In genomic region chr1:65276197-65276884, GRCh38 we compare ENCODE assay signal across 23 cellular contexts. TPM values are rescaled to one million over a fixed set of nuclear protein-coding genes. Genes with fewer than 3 reads are reported as not detected.
DNase-seq lines count a peak whose midpoint lies in the region; ATAC-seq, FAIRE-seq and TF ChIP-seq lines count a peak whose summit lies in the region.
"Had no signal": no experiment of that assay in that cellular context is flagged by ENCODE, and none has a peak within 500 bp of the region (broad histone marks: within the 10 kb centered on the region; RNA-seq: fewer than 3 reads in every experiment).

No MANE protein-coding gene starts in this region.

- no peaks in the 10 kb centered on the region for H3K27me3 Mint-ChIP-seq in osteocyte (ENCODE audit: unreplicated experiment)

- H3K4me1 Mint-ChIP-seq in osteocyte (ENCODE audit: unreplicated experiment) = peaks cover 66% of the 10 kb centered on the region

- POLR2A ChIA-PET in HEK293 (lab: Yijun Ruan, JAX) = no interaction called here

- peaks cover 9% of the 10 kb centered on the region for H3K27me3 ChIP-seq in iPS-18a (ENCODE audit: control insufficient read depth, insufficient read depth, low read length)

- no peak for FAIRE-seq in RCC 7860 (lab: Jason Lieb, UNC)
- FAIRE-seq: GM18507, H1 had no signal

- TF ChIP-seq CTCF in HEK293 (tag by site-specific recombination; IDR thresholded peaks at IDR 0.05) (no peak), osteocyte (IDR thresholded peaks at IDR 0.05) (no peak)

- CTCF ChIA-PET in HEK293 (lab: Yijun Ruan, JAX) = interaction anchor here (0.6 to 1.0 kb wide), 2 partner anchors 34 to 39 kb away, joined by 3 to 10 read pairs; no protein-coding TSS in a partner anchor

- H3K36me3 Mint-ChIP-seq in osteocyte (ENCODE audit: unreplicated experiment) = peaks cover 2% of the 10 kb centered on the region

- H3K36me3 ChIP-seq in HEK293 (ENCODE audit: control insufficient read depth in 2 of 2, insufficient read depth in 1 of 2, low read length in 2 of 2) (no peaks in the 10 kb centered on the region), SK-N-MC (ENCODE audit: insufficient read depth, low read length) (no peaks in the 10 kb centered on the region), iPS-18a (ENCODE audit: control insufficient read depth, low read depth, low read length) (no peaks in the 10 kb centered on the region)

- H3K4me3 Mint-ChIP-seq in osteocyte (ENCODE audit: unreplicated experiment) = no peak overlapping the region

- no peak overlapping the region for H3K27ac ChIP-seq in HEK293 (ENCODE audit: extremely low read depth, low read depth, low read length)
- peak overlapping the region; percentile 69 for H3K27ac ChIP-seq in SK-N-MC
- no peak overlapping the region for H3K27ac ChIP-seq in iPS-18a (ENCODE audit: low read length)

- no peaks in the 10 kb centered on the region for H3K4me1 ChIP-seq in HEK293 (ENCODE audit: control insufficient read depth, insufficient read depth, low read length)
- peaks cover 40% of the 10 kb centered on the region for H3K4me1 ChIP-seq in iPS-18a (ENCODE audit: control insufficient read depth, low read depth, low read length)

- no peak overlapping the region for H3K4me3 ChIP-seq in HEK293 (ENCODE audit: low read depth, low read length)
- H3K4me3 ChIP-seq in SK-N-MC = peak overlapping the region; percentile 46
- peak overlapping the region; percentile 13 for H3K4me3 ChIP-seq in iPS-18a (ENCODE audit: low read length)

- H3K27ac Mint-ChIP-seq in osteocyte (ENCODE audit: unreplicated experiment) = peak overlapping the region; percentile 43

- no peaks in the 10 kb centered on the region for H3K9me3 ChIP-seq in HEK293 (ENCODE audit: control insufficient read depth, insufficient read depth, low read depth, low read length)
- H3K9me3 ChIP-seq in SK-N-MC (ENCODE audit: low read depth, low read length) = no peaks in the 10 kb centered on the region
- no peaks in the 10 kb centered on the region for H3K9me3 ChIP-seq in iPS-18a (ENCODE audit: control insufficient read depth, low read depth, low read length)
- H3K9me3 ChIP-seq: SK-N-SH had no signal

- H3K9me3 Mint-ChIP-seq in osteocyte (ENCODE audit: unreplicated experiment) = no peaks in the 10 kb centered on the region

- ATAC-seq in HG03565 (IDR thresholded peaks at IDR 0.05; ENCODE audit: unreplicated experiment) = no peak
- ATAC-seq in HG03139 (IDR thresholded peaks at IDR 0.05; ENCODE audit: unreplicated experiment) = no peak

- H3K9ac ChIP-seq in SK-N-MC (ENCODE audit: insufficient read length) (peak overlapping the region; percentile 8), iPS-18a (ENCODE audit: low read length) (no peak overlapping the region)
- H3K9ac ChIP-seq: SK-N-SH had no signal

- DNase-seq in SK-N-MC (ENCODE audit: low read depth, low spot score) (no peak), osteocyte (ENCODE audit: extremely low spot score, unreplicated experiment) (no peak), RCC 7860 (ENCODE audit: low spot score) (no peak)
- DNase-seq: ACHN; C1 segment of cervical spinal cord; DMS79; IMR-90; Karpas-422; NCI-H1048; NCI-H1436; NCI-H1930; NCI-H2171; NCI-H446; NCI-H526 treated with DMSO at 0.1 percent for 48 hours; NK-92 treated with Interleukin-12 subunit alpha and Interleukin-12 subunit beta, amount 100 ng/mL, for 24 hours; SHP77; SK-N-SH had no signal

TF ChIP-seq in HEK293, 187 proteins besides CTCF, POLR2A, EP300 and RAD21:
- TF ChIP-seq ZNF292 (tag by site-specific recombination; IDR thresholded peaks at IDR 0.05; ENCODE audit: borderline replicate concordance, low read depth) (no peak), ATF2 (tag by site-specific recombination; IDR thresholded peaks at IDR 0.05; ENCODE audit: low read depth) (peak; percentile 67; the same call in 1 of the 2 replicates), PRDM6 (tag by site-specific recombination; IDR thresholded peaks at IDR 0.05) (0 out of 2 replicates have a peak, but pooled peaks have one; percentile 17), SCRT2 (tag by site-specific recombination; IDR thresholded peaks at IDR 0.05) (peak; percentile 88), PRDM4 (tag by site-specific recombination; IDR thresholded peaks at IDR 0.05) (peak; percentile 85), ZNF280D (tag by site-specific recombination; IDR thresholded peaks at IDR 0.05) (no peak), ZNF214 (tag by site-specific recombination; IDR thresholded peaks at IDR 0.05; ENCODE audit: borderline replicate concordance) (no peak)

RNA-seq across cellular contexts. Expression of gene DNAJC6, which starts 33.0 kb away (rescaled TPM):
- 50.8 and 53.8 TPM in 2 replicates for total RNA-seq in osteocyte
